In genomic region chr6:70277480-70277879, GRCh38 we compare ENCODE assay signal across 1 cellular context.
TF ChIP-seq lines count a peak whose summit lies in the region.

No MANE protein-coding gene starts in this region.

TF ChIP-seq in endothelial cell of umbilical vein, 7 proteins besides CTCF, POLR2A, EP300 and RAD21:
- TF ChIP-seq JUN (IDR thresholded peaks at IDR 0.05; ENCODE audit: borderline replicate concordance, insufficient read depth, insufficient read length, low read depth): no peak
- no peak for TF ChIP-seq MYC (IDR thresholded peaks at IDR 0.05; ENCODE audit: low read depth, low read length)
- no peak for TF ChIP-seq MAX (IDR thresholded peaks at IDR 0.05; ENCODE audit: insufficient read depth, insufficient read length)
- TF ChIP-seq POLR2AphosphoS5 (IDR thresholded peaks at IDR 0.05; ENCODE audit: insufficient read depth, low read depth, low read length): no peak
- TF ChIP-seq EZH2 (IDR thresholded peaks at IDR 0.05; ENCODE audit: borderline replicate concordance, low read depth, low read length, severe bottlenecking): no peak
- no peak for TF ChIP-seq GATA2 (IDR thresholded peaks at IDR 0.05; ENCODE audit: insufficient read depth, insufficient read length, low read depth, low read length)
- no peak for TF ChIP-seq FOS (IDR thresholded peaks at IDR 0.05; ENCODE audit: borderline replicate concordance, insufficient read depth, low read length)
TF ChIP-seq in endothelial cell of umbilical vein: peak in this region for 0.
